Comparison of ENCODE assay signal across 1 cellular context in the genomic region with DNA sequence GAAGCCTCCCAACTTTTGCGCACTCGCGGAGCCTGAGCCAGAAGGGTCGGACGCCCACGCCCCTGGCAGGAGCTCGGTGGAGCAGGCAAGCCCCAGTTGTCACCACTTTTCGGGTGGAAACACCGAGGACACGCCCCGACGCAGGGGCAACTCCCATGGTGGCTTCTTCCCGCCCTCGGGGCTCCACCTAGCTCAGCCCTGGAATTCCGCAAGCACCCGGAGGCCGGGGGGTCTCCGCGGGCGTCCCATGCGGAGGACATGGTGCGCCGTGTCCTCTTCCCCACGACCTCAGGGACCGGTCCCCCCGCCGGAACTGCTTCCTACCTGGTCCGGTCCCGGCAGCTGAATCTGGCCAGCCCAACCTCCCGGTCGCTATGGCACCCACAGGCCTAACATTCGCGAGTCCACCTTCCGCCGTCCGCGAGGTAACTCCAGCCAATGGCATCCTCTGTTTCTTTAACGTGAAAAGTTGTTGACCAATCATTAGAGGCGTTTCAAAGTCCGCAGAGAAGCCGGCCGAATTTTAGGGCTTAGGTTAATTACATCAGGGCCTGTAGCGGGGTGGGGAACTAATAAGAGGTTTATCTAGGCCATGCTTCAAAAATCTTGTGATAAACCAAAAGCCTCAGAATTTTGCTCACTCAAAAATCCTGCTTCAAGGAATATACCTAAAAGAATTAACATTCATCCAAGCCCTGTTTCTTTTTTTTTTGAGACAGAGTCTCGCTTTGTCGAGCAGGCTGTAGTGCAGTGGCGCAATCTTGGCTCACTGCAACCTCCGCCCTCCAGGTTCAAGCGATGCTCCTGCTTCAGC.
TF ChIP-seq lines count a peak whose summit lies in the region.

Gene STPG1, minus strand, starts transcription at position 433 of the 814 bp plus-strand sequence. CDS start 12,394 bp downstream, outside the sequence.

TF ChIP-seq in K562, 482 proteins besides CTCF, POLR2A, EP300 and RAD21 (continued from another document and continues in another):
- no peak for TF ChIP-seq CREB5 (CRISPR knock-in tag; IDR thresholded peaks at IDR 0.05)
- peak in 1 of 2 experiments; percentile 64; a peak in 1 of 4 replicates for TF ChIP-seq ARNT (IDR thresholded peaks at IDR 0.05)
- TF ChIP-seq NFYB (IDR thresholded peaks at IDR 0.05; ENCODE audit: extremely low read depth, insufficient read length) = peak; percentile 86
- no peak for TF ChIP-seq MED1 (CRISPR knock-in tag; IDR thresholded peaks at IDR 0.05; ENCODE audit: borderline replicate concordance)
- TF ChIP-seq RCOR1 (IDR thresholded peaks at IDR 0.05; ENCODE audit: borderline replicate concordance in 1 of 2, low read depth in 2 of 2, low read length in 2 of 2) = peak in 1 of 2 experiments; percentile 76; a peak in 2 of 4 replicates
- no peak for TF ChIP-seq ILK (tag; IDR thresholded peaks at IDR 0.05; ENCODE audit: borderline replicate concordance, low read depth)
- peak; percentile 89 for TF ChIP-seq EGR1 (conservative IDR thresholded peaks at IDR 0.05)
- TF ChIP-seq E2F3 (CRISPR knock-in tag; IDR thresholded peaks at IDR 0.05) = peak; percentile 88; the same call in 1 of the 2 replicates
- TF ChIP-seq CC2D1A (IDR thresholded peaks at IDR 0.05) = peak; percentile 100
- TF ChIP-seq, protein P1, sequence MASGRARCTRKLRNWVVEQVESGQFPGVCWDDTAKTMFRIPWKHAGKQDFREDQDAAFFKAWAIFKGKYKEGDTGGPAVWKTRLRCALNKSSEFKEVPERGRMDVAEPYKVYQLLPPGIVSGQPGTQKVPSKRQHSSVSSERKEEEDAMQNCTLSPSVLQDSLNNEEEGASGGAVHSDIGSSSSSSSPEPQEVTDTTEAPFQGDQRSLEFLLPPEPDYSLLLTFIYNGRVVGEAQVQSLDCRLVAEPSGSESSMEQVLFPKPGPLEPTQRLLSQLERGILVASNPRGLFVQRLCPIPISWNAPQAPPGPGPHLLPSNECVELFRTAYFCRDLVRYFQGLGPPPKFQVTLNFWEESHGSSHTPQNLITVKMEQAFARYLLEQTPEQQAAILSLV (tag; IDR thresholded peaks at IDR 0.05) = no peak
- peak; percentile 61 for TF ChIP-seq L3MBTL2 (IDR thresholded peaks at IDR 0.05)
- TF ChIP-seq JUN (IDR thresholded peaks at IDR 0.05; ENCODE audit: borderline replicate concordance, low read depth, low read length) = no peak
- TF ChIP-seq JUN (CRISPR knock-in tag; IDR thresholded peaks at IDR 0.05; ENCODE audit: borderline replicate concordance) = no peak
- peak; percentile 96 for TF ChIP-seq ZNF766 (CRISPR knock-in tag; conservative IDR thresholded peaks at IDR 0.05)
- peak; percentile 27; the same call in 1 of the 2 replicates for TF ChIP-seq ARID1B (IDR thresholded peaks at IDR 0.05)
- 0 out of 2 replicates have a peak, but pooled peaks have one; percentile 21 for TF ChIP-seq ZBED1 (IDR thresholded peaks at IDR 0.05)
- peak; percentile 36; the same call in 1 of the 2 replicates for TF ChIP-seq POLR2AphosphoS5 (IDR thresholded peaks at IDR 0.05; ENCODE audit: control insufficient read depth, insufficient read depth, low read depth, low read length)
- no peak for TF ChIP-seq ZNF175 (CRISPR knock-in tag; IDR thresholded peaks at IDR 0.05; ENCODE audit: low read depth)
- TF ChIP-seq ZEB2 (IDR thresholded peaks at IDR 0.05) = peak; percentile 63; the same call in 1 of the 2 replicates
- TF ChIP-seq BMI1 (IDR thresholded peaks at IDR 0.05; ENCODE audit: low read length) = peak; percentile 90
- TF ChIP-seq, protein P2, sequence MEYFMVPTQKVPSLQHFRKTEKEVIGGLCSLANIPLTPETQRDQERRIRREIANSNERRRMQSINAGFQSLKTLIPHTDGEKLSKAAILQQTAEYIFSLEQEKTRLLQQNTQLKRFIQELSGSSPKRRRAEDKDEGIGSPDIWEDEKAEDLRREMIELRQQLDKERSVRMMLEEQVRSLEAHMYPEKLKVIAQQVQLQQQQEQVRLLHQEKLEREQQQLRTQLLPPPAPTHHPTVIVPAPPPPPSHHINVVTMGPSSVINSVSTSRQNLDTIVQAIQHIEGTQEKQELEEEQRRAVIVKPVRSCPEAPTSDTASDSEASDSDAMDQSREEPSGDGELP (CRISPR knock-in tag; IDR thresholded peaks at IDR 0.05; ENCODE audit: borderline replicate concordance) = peak; percentile 90
- no peak for TF ChIP-seq HNRNPL (IDR thresholded peaks at IDR 0.05; ENCODE audit: low read depth, low read length)
- peak; percentile 97 for TF ChIP-seq TARDBP (IDR thresholded peaks at IDR 0.05)
- peak; percentile 41 for TF ChIP-seq DACH1 (IDR thresholded peaks at IDR 0.05; ENCODE audit: partially characterized antibody)
- TF ChIP-seq, protein P3, sequence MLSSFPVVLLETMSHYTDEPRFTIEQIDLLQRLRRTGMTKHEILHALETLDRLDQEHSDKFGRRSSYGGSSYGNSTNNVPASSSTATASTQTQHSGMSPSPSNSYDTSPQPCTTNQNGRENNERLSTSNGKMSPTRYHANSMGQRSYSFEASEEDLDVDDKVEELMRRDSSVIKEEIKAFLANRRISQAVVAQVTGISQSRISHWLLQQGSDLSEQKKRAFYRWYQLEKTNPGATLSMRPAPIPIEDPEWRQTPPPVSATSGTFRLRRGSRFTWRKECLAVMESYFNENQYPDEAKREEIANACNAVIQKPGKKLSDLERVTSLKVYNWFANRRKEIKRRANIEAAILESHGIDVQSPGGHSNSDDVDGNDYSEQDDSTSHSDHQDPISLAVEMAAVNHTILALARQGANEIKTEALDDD (IDR thresholded peaks at IDR 0.05) = peak; percentile 47; the same call in 1 of the 2 replicates
- peak; percentile 97 for TF ChIP-seq RFX1 (IDR thresholded peaks at IDR 0.05)
- no peak for TF ChIP-seq STAT5A (IDR thresholded peaks at IDR 0.05; ENCODE audit: borderline replicate concordance, low read length)
- TF ChIP-seq ELF1 (tag; IDR thresholded peaks at IDR 0.05) = 0 out of 2 replicates have a peak, but pooled peaks have one; percentile 45
- TF ChIP-seq, protein P4, sequence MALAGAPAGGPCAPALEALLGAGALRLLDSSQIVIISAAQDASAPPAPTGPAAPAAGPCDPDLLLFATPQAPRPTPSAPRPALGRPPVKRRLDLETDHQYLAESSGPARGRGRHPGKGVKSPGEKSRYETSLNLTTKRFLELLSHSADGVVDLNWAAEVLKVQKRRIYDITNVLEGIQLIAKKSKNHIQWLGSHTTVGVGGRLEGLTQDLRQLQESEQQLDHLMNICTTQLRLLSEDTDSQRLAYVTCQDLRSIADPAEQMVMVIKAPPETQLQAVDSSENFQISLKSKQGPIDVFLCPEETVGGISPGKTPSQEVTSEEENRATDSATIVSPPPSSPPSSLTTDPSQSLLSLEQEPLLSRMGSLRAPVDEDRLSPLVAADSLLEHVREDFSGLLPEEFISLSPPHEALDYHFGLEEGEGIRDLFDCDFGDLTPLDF (CRISPR knock-in tag; IDR thresholded peaks at IDR 0.05) = peak; percentile 55; the same call in 1 of the 2 replicates
- no peak for TF ChIP-seq IFI16 (CRISPR knock-in tag; IDR thresholded peaks at IDR 0.05)
- TF ChIP-seq GABPB1 (CRISPR knock-in tag; IDR thresholded peaks at IDR 0.05) = peak; percentile 84
- TF ChIP-seq LEF1 (IDR thresholded peaks at IDR 0.05) = no peak
- TF ChIP-seq TBP (optimal IDR thresholded peaks at IDR 0.05; ENCODE audit: low read depth, low read length) = peak; percentile 65
- TF ChIP-seq RFX5 (IDR thresholded peaks at IDR 0.05; ENCODE audit: low read depth, low read length) = no peak
- no peak for TF ChIP-seq PATZ1 (CRISPR knock-in tag; IDR thresholded peaks at IDR 0.05; ENCODE audit: borderline replicate concordance)
- TF ChIP-seq SMARCA5 (IDR thresholded peaks at IDR 0.05) = no peak
- TF ChIP-seq, protein P5, sequence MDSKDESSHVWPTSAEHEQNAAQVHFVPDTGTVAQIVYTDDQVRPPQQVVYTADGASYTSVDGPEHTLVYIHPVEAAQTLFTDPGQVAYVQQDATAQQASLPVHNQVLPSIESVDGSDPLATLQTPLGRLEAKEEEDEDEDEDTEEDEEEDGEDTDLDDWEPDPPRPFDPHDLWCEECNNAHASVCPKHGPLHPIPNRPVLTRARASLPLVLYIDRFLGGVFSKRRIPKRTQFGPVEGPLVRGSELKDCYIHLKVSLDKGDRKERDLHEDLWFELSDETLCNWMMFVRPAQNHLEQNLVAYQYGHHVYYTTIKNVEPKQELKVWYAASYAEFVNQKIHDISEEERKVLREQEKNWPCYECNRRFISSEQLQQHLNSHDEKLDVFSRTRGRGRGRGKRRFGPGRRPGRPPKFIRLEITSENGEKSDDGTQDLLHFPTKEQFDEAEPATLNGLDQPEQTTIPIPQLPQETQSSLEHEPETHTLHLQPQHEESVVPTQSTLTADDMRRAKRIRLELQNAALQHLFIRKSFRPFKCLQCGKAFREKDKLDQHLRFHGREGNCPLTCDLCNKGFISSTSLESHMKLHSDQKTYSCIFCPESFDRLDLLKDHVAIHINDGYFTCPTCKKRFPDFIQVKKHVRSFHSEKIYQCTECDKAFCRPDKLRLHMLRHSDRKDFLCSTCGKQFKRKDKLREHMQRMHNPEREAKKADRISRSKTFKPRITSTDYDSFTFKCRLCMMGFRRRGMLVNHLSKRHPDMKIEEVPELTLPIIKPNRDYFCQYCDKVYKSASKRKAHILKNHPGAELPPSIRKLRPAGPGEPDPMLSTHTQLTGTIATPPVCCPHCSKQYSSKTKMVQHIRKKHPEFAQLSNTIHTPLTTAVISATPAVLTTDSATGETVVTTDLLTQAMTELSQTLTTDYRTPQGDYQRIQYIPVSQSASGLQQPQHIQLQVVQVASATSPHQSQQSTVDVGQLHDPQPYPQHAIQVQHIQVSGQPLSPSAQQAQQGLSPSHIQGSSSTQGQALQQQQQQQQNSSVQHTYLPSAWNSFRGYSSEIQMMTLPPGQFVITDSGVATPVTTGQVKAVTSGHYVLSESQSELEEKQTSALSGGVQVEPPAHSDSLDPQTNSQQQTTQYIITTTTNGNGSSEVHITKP (IDR thresholded peaks at IDR 0.05; ENCODE audit: partially characterized antibody) = peak; percentile 96
- TF ChIP-seq TFAM (CRISPR knock-in tag; conservative IDR thresholded peaks at IDR 0.05) = no peak
- TF ChIP-seq GABPB2 (CRISPR knock-in tag; conservative IDR thresholded peaks at IDR 0.05) = no peak
- TF ChIP-seq TCF7L2 (IDR thresholded peaks at IDR 0.05; ENCODE audit: low read depth, low read length) = 0 out of 2 replicates have a peak, but pooled peaks have one; percentile 32
- TF ChIP-seq MBD2 (IDR thresholded peaks at IDR 0.05; ENCODE audit: borderline replicate concordance, low read depth) = peak; percentile 90
- 0 out of 2 replicates have a peak, but pooled peaks have one; percentile 10 for TF ChIP-seq RNF2 (IDR thresholded peaks at IDR 0.05)
- no peak for TF ChIP-seq ZSCAN32 (CRISPR knock-in tag; IDR thresholded peaks at IDR 0.05)
- TF ChIP-seq FOXO4 (CRISPR knock-in tag; IDR thresholded peaks at IDR 0.05) = no peak
- peak; percentile 83 for TF ChIP-seq CXXC5 (CRISPR knock-in tag; IDR thresholded peaks at IDR 0.05)
- TF ChIP-seq ZBTB2 (IDR thresholded peaks at IDR 0.05) = peak; percentile 71; the same call in 1 of the 2 replicates
- TF ChIP-seq CEBPB (tag; IDR thresholded peaks at IDR 0.05) = peak; percentile 92
- TF ChIP-seq MCM3 (IDR thresholded peaks at IDR 0.05) = no peak
